ENCODE assay signal across 10 cellular contexts in genomic region chr4:53592128-53592527, GRCh38. TPM values are rescaled to one million over a fixed set of nuclear protein-coding genes. Genes with fewer than 3 reads are reported as not detected.
DNase-seq lines count a peak whose midpoint lies in the region; ATAC-seq, FAIRE-seq and TF ChIP-seq lines count a peak whose summit lies in the region.
"Had no signal": no experiment of that assay in that cellular context is flagged by ENCODE, and none has a peak within 500 bp of the region (broad histone marks: within the 10 kb centered on the region; RNA-seq: fewer than 3 reads in every experiment).

No MANE protein-coding gene starts in this region.

- RAD21 ChIA-PET in HCT116 (lab: Charles Lee; ENCODE audit: low non-redundant PET in 1 of 2, low total read pairs in 2 of 2, uncharacterized antibody in 2 of 2, unreplicated experiment in 2 of 2): no interaction called here

- FAIRE-seq in pancreas (lab: Jason Lieb, UNC): no peak

- POLR2A ChIA-PET in HCT116 (lab: Charles Lee): interaction anchor here (1.3 kb wide), 1 partner anchor 88 kb away, joined by 3 read pairs; no protein-coding TSS in a partner anchor

- H3K36me3 ChIP-seq in HCT116 (ENCODE audit: control insufficient read depth in 1 of 2, insufficient read depth in 2 of 2, low read length in 2 of 2) (no peaks in the 10 kb centered on the region), RWPE2 (ENCODE audit: low read depth) (no peaks in the 10 kb centered on the region), pancreas (no peaks in the 10 kb centered on the region)

- H3K27me3 ChIP-seq in HCT116 (ENCODE audit: insufficient read depth, low read length) (no peaks in the 10 kb centered on the region), RWPE2 (ENCODE audit: insufficient read depth, poor library complexity, severe bottlenecking) (no peaks in the 10 kb centered on the region), pancreas (no peaks in the 10 kb centered on the region)

- no peaks in the 10 kb centered on the region for H3K9me2 ChIP-seq in HCT116 (ENCODE audit: insufficient read depth)

- no peaks in the 10 kb centered on the region for H3K9me3 ChIP-seq in HCT116 (ENCODE audit: control insufficient read depth in 1 of 2, insufficient read depth in 1 of 2, low read depth in 1 of 2, low read length in 2 of 2)
- no peaks in the 10 kb centered on the region for H3K9me3 ChIP-seq in RWPE2 (ENCODE audit: severe bottlenecking)
- no peaks in the 10 kb centered on the region for H3K9me3 ChIP-seq in pancreas

- H4K20me1 ChIP-seq in HCT116 (ENCODE audit: insufficient read depth): no peaks in the 10 kb centered on the region

- peak overlapping the region; percentile 46 for H3K27ac ChIP-seq in HCT116 (ENCODE audit: low read depth, low read length)
- peak overlapping the region; percentile 50 for H3K27ac ChIP-seq in RWPE2 (ENCODE audit: poor library complexity, severe bottlenecking)
- H3K27ac ChIP-seq in pancreas: peak overlapping the region; percentile 73 to 93 (median 82)

- intact Hi-C loops in HCT116 (cut with micrococcal nuclease): loop anchor here (5.0 kb wide), 2 partner anchors 100 to 395 kb away; no protein-coding TSS in a partner anchor
- intact Hi-C loops in pancreas (cut with DNase I): no loop called here

- H3K4me1 ChIP-seq in HCT116 (ENCODE audit: control insufficient read depth in 1 of 2, insufficient read depth in 2 of 2, low read length in 2 of 2) (peaks cover 18 to 30% of the 10 kb centered on the region in 2 experiments), RWPE2 (ENCODE audit: insufficient read depth, poor library complexity, severe bottlenecking) (peaks cover 24% of the 10 kb centered on the region), pancreas (peaks cover 21 to 33% (median 22%) of the 10 kb centered on the region in 3 donors)

- CTCF ChIA-PET in HCT116 (lab: Charles Lee): interaction anchor here (1.0 to 1.8 kb wide), 2 partner anchors 9 to 115 kb away, joined by 3 to 6 read pairs; no protein-coding TSS in a partner anchor

- H3K4me2 ChIP-seq in HCT116 (ENCODE audit: low read length): peak overlapping the region; percentile 88

- no peak for TF ChIP-seq POLR2A in HCT116 (IDR thresholded peaks at IDR 0.05; ENCODE audit: borderline replicate concordance, extremely low read depth, insufficient read depth, insufficient read length)

- WGBS in pancreas, 2 donors: 10 to 14% methylated on average over 8 of the region's 8 CpGs

- BruUV-seq in HCT116 (replicated peaks; lab: Mats Ljungman, UMichigan): no TSS peak

- no peaks in the 10 kb centered on the region for H3K79me2 ChIP-seq in HCT116 (ENCODE audit: insufficient read depth, low read length)

- peak overlapping the region; percentile 91 for H2AFZ ChIP-seq in HCT116 (ENCODE audit: low read depth, low read length, poor library complexity, severe bottlenecking)

- 0 out of 2 replicates have a peak overlapping the region, but pooled peaks have one; percentile 15 for H3K9ac ChIP-seq in HCT116 (ENCODE audit: low read length)

- H3K4me3 ChIP-seq in HCT116 (replicated peaks in 1 of 2; ENCODE audit: low read depth in 1 of 2, low read length in 2 of 2) (peak overlapping the region in 1 of 2 experiments; percentile 55; a peak in 2 of 4 replicates), RWPE2 (ENCODE audit: severe bottlenecking) (no peak overlapping the region), fibroblast of pulmonary artery (replicated peaks; ENCODE audit: low read depth, low read length) (no peak overlapping the region), pancreas (peak overlapping the region in 2 of 4 donors; percentile 47 to 55)

- no peak for TF ChIP-seq CTCF in HCT116 (IDR thresholded peaks at IDR 0.05 in 2 of 3, conservative IDR thresholded peaks at IDR 0.05 in 1 of 3; ENCODE audit: borderline replicate concordance in 1 of 3, insufficient read depth in 1 of 3, low read depth in 2 of 3, low read length in 2 of 3)
- no peak for TF ChIP-seq CTCF in RWPE2 (IDR thresholded peaks at IDR 0.05; ENCODE audit: poor library complexity, severe bottlenecking)
- no peak for TF ChIP-seq CTCF in fibroblast of pulmonary artery (IDR thresholded peaks at IDR 0.05; ENCODE audit: low read length, missing control alignments)
- TF ChIP-seq CTCF in pancreas (IDR thresholded peaks at IDR 0.05): no peak

- TF ChIP-seq RAD21 in HCT116 (IDR thresholded peaks at IDR 0.05; ENCODE audit: low read depth): no peak

- no peak for ATAC-seq in HCT116
- ATAC-seq in RWPE2 (ENCODE audit: low read depth): no peak
- peak; percentile 56 to 68 (median 67) for ATAC-seq in pancreas
- no peak for ATAC-seq in HG03108 (IDR thresholded peaks at IDR 0.05; ENCODE audit: unreplicated experiment)
- no peak for ATAC-seq in HG02840 (IDR thresholded peaks at IDR 0.05; ENCODE audit: low FRiP score, unreplicated experiment)
- ATAC-seq: CD8-positive, alpha-beta T cell had no signal

- DNase-seq in HCT116 (ENCODE audit: low read depth, low spot score) (no peak), RWPE2 (ENCODE audit: low spot score) (no peak), fibroblast of pulmonary artery (ENCODE audit: low read depth) (peak; percentile 71), pancreas (peak in 4 of 6 donors; percentile 67 to 79 (median 74)), COR-L47 (lab: John Stamatoyannopoulos, UW) (no peak), NCI-H82 treated with DMSO at 0.1 percent for 48 hours (lab: John Stamatoyannopoulos, UW; ENCODE audit: unreplicated experiment) (no peak)
- DNase-seq: activated naive CD4-positive, alpha-beta T cell treated with anti-CD3 and anti-CD28 coated beads, Interleukin-2, amount 10 ng/mL, durations not matched to agents 7 days and 5 days; CD8-positive, alpha-beta T cell had no signal

TF ChIP-seq in HCT116, 20 proteins besides CTCF, POLR2A, EP300 and RAD21:
- TF ChIP-seq POLR2AphosphoS5 (IDR thresholded peaks at IDR 0.05; ENCODE audit: low read depth, low read length) (no peak), ZFX (IDR thresholded peaks at IDR 0.05) (no peak)

RNA-seq across cellular contexts. Expression of gene LNX1, which starts 0.8 kb away (rescaled TPM):
- 3.3 TPM for total RNA-seq in HCT116 (2021; ENCODE audit: unreplicated experiment)
- 3.7 TPM in 2 replicates for polyA plus RNA-seq in HCT116 (2012)
- total RNA-seq in pancreas: 10 to 100 TPM; 13.1 to 18.6 (median 16.8) TPM
- 1 to 10 TPM; 6.1 to 9.5 TPM for polyA plus RNA-seq in pancreas
- total RNA-seq: CD8-positive, alpha-beta T cell had no signal

Comparison
In these comparisons a context has a peak if more than half of its experiments do, and no peak if none do; other contexts are left out.
1. ATAC-seq: peak in pancreas (4 of 4); none in HCT116 (single experiment), RWPE2 (single experiment), HG03108 (single experiment) and HG02840 (single experiment).
2. DNase-seq: peak in fibroblast of pulmonary artery (single experiment) and pancreas (4 of 6); none in HCT116 (single experiment), RWPE2 (single experiment), COR-L47 (single experiment) and NCI-H82 treated with DMSO at 0.1 percent for 48 hours (single experiment).
3. Peak in every context shown above with its lines, with median percentiles within 50 percentile points of each other: H3K27ac ChIP-seq.